In genomic region chr19:45218887-45219780, GRCh38 we compare ENCODE assay signal across 2 cellular contexts.
A peak's percentile ranks its signal among the peaks of the same experiment; 100 is the strongest.
TF ChIP-seq lines count a peak whose summit lies in the region.

No MANE protein-coding gene starts in this region.

TF ChIP-seq in A549, 52 proteins besides CTCF, POLR2A, EP300 and RAD21:
- TF ChIP-seq MAX (IDR thresholded peaks at IDR 0.05), result no peak
- peak; percentile 94 for TF ChIP-seq MAFK (IDR thresholded peaks at IDR 0.05; ENCODE audit: partially characterized antibody)
- no peak for TF ChIP-seq SMC3 (IDR thresholded peaks at IDR 0.05)

TF ChIP-seq in WTC11, 78 proteins besides CTCF, POLR2A, EP300 and RAD21 (continued from another document):
- peak; percentile 81 for TF ChIP-seq ZNF121 (CRISPR knock-in tag; IDR thresholded peaks at IDR 0.05)
